In genomic region chr9:112380102-112380581, GRCh38 we compare ENCODE assay signal across 8 cellular contexts. TPM values are rescaled to one million over a fixed set of nuclear protein-coding genes. Genes with fewer than 3 reads are reported as not detected.
DNase-seq lines count a peak whose midpoint lies in the region; ATAC-seq and TF ChIP-seq lines count a peak whose summit lies in the region.

Gene HSDL2, plus strand, starts transcription at chr9:112380108. Its CDS starts 56 bp downstream, at chr9:112380164.

- H3K27me3 ChIP-seq in heart left ventricle (no peaks in the 10 kb centered on the region), prostate gland (replicated peaks; ENCODE audit: insufficient read depth) (no peaks in the 10 kb centered on the region)

- H3K4me3 ChIP-seq in GM12864 (ENCODE audit: low read depth, low read length) = peak within 1 kb of the TSS; percentile 62
- peak within 1 kb of the TSS; percentile 61 to 99 (median 82) for H3K4me3 ChIP-seq in heart left ventricle
- peak within 1 kb of the TSS; percentile 50 to 61 for H3K4me3 ChIP-seq in prostate gland

- H3K27ac ChIP-seq in heart left ventricle = peak within 1 kb of the TSS; percentile 90 to 99 (median 98)
- H3K27ac ChIP-seq in prostate gland = peak within 1 kb of the TSS; percentile 96 to 98

- peaks cover 46% of the 10 kb centered on the region for H3K4me1 Mint-ChIP-seq in activated naive CD8-positive, alpha-beta T cell (ENCODE audit: low read depth)

- H3K36me3 ChIP-seq in heart left ventricle = no peaks in the 10 kb centered on the region
- no peaks in the 10 kb centered on the region for H3K36me3 ChIP-seq in prostate gland

- H3K36me3 Mint-ChIP-seq in activated naive CD8-positive, alpha-beta T cell = peaks cover 4% of the 10 kb centered on the region

- DNase-seq in GM12864 (ENCODE audit: low read depth) (no peak), LHCN-M2 (ENCODE audit: low read depth) (no peak), heart left ventricle (peak in 3 of 5 donors; percentile 59 to 65 (median 60)), prostate gland (ENCODE audit: low spot score) (no peak), NCI-H2107 treated with DMSO at 0.1 percent for 48 hours (lab: John Stamatoyannopoulos, UW; ENCODE audit: unreplicated experiment) (no peak), Ammon's horn (ENCODE audit: low spot score) (no peak)

- peak within 1 kb of the TSS; percentile 100 for H3K4me3 Mint-ChIP-seq in activated naive CD8-positive, alpha-beta T cell

- H3K4me1 ChIP-seq in heart left ventricle = peaks cover 0 to 64% (median 44%) of the 10 kb centered on the region in 12 donors
- no peaks in the 10 kb centered on the region for H3K4me1 ChIP-seq in prostate gland (replicated peaks)

- intact Hi-C loops in heart left ventricle (cut with DNase I) = loop anchor here in 1 of 10 donors (5.0 kb wide), 1 partner anchor 48 kb away; the partner anchor contains the start of gene PTBP3
- intact Hi-C loops in prostate gland (cut with DNase I) = loop anchor here (5.0 to 10.0 kb wide), 4 partner anchors 48 to 372 kb away; partner anchors contain the start of genes INIP, PTBP3 and SNX30

- TF ChIP-seq POLR2A in heart left ventricle (IDR thresholded peaks at IDR 0.05) (no peak), prostate gland (IDR thresholded peaks at IDR 0.05) (no peak)

- peak within 1 kb of the TSS; percentile 99 for H3K27ac Mint-ChIP-seq in activated naive CD8-positive, alpha-beta T cell

- TF ChIP-seq CTCF in GM12864 (IDR thresholded peaks at IDR 0.05; ENCODE audit: low read depth, low read length, missing control alignments) (no peak), heart left ventricle (IDR thresholded peaks at IDR 0.05) (no peak), prostate gland (IDR thresholded peaks at IDR 0.05) (no peak)

- no peaks in the 10 kb centered on the region for H3K27me3 Mint-ChIP-seq in activated naive CD8-positive, alpha-beta T cell

- H3K9me3 ChIP-seq in heart left ventricle (no peaks in the 10 kb centered on the region), prostate gland (no peaks in the 10 kb centered on the region)

- H3K9me3 Mint-ChIP-seq in activated naive CD8-positive, alpha-beta T cell (ENCODE audit: low read depth) = no peaks in the 10 kb centered on the region

- 0 to 1% (median 0%) methylated on average over 11 to 39 of the region's 39 CpGs for WGBS in heart left ventricle, 4 donors
- under 1% methylated on average over 34 of the region's 39 CpGs for WGBS in prostate gland

- ATAC-seq in GM21737 (IDR thresholded peaks at IDR 0.05; ENCODE audit: unreplicated experiment) (peak; percentile 16), heart left ventricle (peak; percentile 5 to 69 (median 44))

RNA-seq across cellular contexts. Expression of gene HSDL2, which starts in this region (rescaled TPM):
- total RNA-seq in LHCN-M2 (2014; rRNA removed) = 43.3 and 45.8 TPM in 2 replicates
- polyA plus RNA-seq in LHCN-M2 (2012) = 19.2 TPM
- 100 to 1,000 TPM; 112 to 241 (median 181) TPM for total RNA-seq in heart left ventricle
- polyA plus RNA-seq in heart left ventricle = 100 to 1,000 TPM in 1 of 2 donors, 10 to 100 TPM in 1; 54.0 to 146 TPM
- 10 to 100 TPM; 22.2 to 25.2 TPM for total RNA-seq in prostate gland

Comparison
In these comparisons a context has a peak if more than half of its experiments do, and no peak if none do; other contexts are left out.
1. DNase-seq: peak in heart left ventricle (3 of 5); none in GM12864 (single experiment), LHCN-M2 (single experiment), prostate gland (single experiment), NCI-H2107 treated with DMSO at 0.1 percent for 48 hours (single experiment) and Ammon's horn (single experiment).
2. Peak in every context shown above with its lines, with median percentiles within 50 percentile points of each other: H3K4me3 ChIP-seq.